ENCODE assay signal across 23 cellular contexts in genomic region chr19:17249887-17250548, GRCh38. TPM values are rescaled to one million over a fixed set of nuclear protein-coding genes. Genes with fewer than 3 reads are reported as not detected.
DNase-seq lines count a peak whose midpoint lies in the region; TF ChIP-seq lines count a peak whose summit lies in the region.
"Had no signal": no experiment of that assay in that cellular context is flagged by ENCODE, and none has a peak within 500 bp of the region (broad histone marks: within the 10 kb centered on the region; RNA-seq: fewer than 3 reads in every experiment).

No MANE protein-coding gene starts in this region.

- peaks cover 23% of the 10 kb centered on the region for H3K4me1 ChIP-seq in colonic mucosa

- H3K9me3 ChIP-seq in colonic mucosa = no peaks in the 10 kb centered on the region
- H3K9me3 ChIP-seq: HAP-1, heart left ventricle, spleen, tibial artery had no signal

- H3K9me3 Mint-ChIP-seq in IgD-negative memory B cell = no peaks in the 10 kb centered on the region
- H3K9me3 Mint-ChIP-seq in osteocyte (ENCODE audit: unreplicated experiment) = no peaks in the 10 kb centered on the region
- H3K9me3 Mint-ChIP-seq: activated naive CD8-positive, alpha-beta T cell treated with anti-CD3 and anti-CD28 coated beads, Interleukin-2, amount 10 ng/mL, durations not matched to agents 7 days and 5 days; activated T-helper 17 cell treated with anti-CD3 and anti-CD28 coated beads, Interleukin-2, amount 50 U/mL, for 72 hours; CD4-positive, CD25-positive, alpha-beta regulatory T cell; immature natural killer cell; stimulated activated naive CD8-positive, alpha-beta T cell treated with anti-CD3 and anti-CD28 coated beads, Interleukin-15, Interleukin-2, amounts not matched to agents 100 ng/mL and 50 ng/mL, for 24 hours had no signal

- H3K27me3 Mint-ChIP-seq in IgD-negative memory B cell (no peaks in the 10 kb centered on the region), osteocyte (ENCODE audit: unreplicated experiment) (no peaks in the 10 kb centered on the region)
- H3K27me3 Mint-ChIP-seq: activated T-helper 17 cell treated with anti-CD3 and anti-CD28 coated beads, Interleukin-2, amount 50 U/mL, for 72 hours; stimulated activated naive CD8-positive, alpha-beta T cell treated with anti-CD3 and anti-CD28 coated beads, Interleukin-15, Interleukin-2, amounts not matched to agents 100 ng/mL and 50 ng/mL, for 24 hours had no signal

- H3K27ac Mint-ChIP-seq in IgD-negative memory B cell = peak overlapping the region in 2 of 3 donors; percentile 25 to 90
- H3K27ac Mint-ChIP-seq in osteocyte (ENCODE audit: unreplicated experiment) = peak overlapping the region; percentile 62
- H3K27ac Mint-ChIP-seq: activated CD4-positive, alpha-beta T cell treated with anti-CD3 and anti-CD28 coated beads for 36 hours; activated naive CD8-positive, alpha-beta T cell treated with anti-CD3 and anti-CD28 coated beads, Interleukin-2, amount 10 ng/mL, durations not matched to agents 7 days and 5 days; activated T-helper 17 cell treated with anti-CD3 and anti-CD28 coated beads, Interleukin-2, amount 50 U/mL, for 72 hours; immature natural killer cell; stimulated activated naive CD8-positive, alpha-beta T cell treated with anti-CD3 and anti-CD28 coated beads, Interleukin-15, Interleukin-2, amounts not matched to agents 100 ng/mL and 50 ng/mL, for 24 hours had no signal

- peak overlapping the region in 1 of 2 donors; percentile 26 for H3K9ac ChIP-seq in colonic mucosa (ENCODE audit: low read depth in 2 of 2, low read length in 2 of 2)

- H3K4me3 ChIP-seq in colonic mucosa = no peak overlapping the region
- H3K4me3 ChIP-seq: HAP-1, heart left ventricle, spleen, tibial artery had no signal

- TF ChIP-seq CTCF in colonic mucosa (IDR thresholded peaks at IDR 0.05) (no peak), osteocyte (IDR thresholded peaks at IDR 0.05) (no peak)

- H3K27me3 ChIP-seq in colonic mucosa = no peaks in the 10 kb centered on the region
- H3K27me3 ChIP-seq: heart left ventricle, tibial artery had no signal

- DNase-seq in colonic mucosa = no peak
- DNase-seq in osteocyte (ENCODE audit: extremely low spot score, unreplicated experiment) = no peak
- DNase-seq in activated CD4-positive, CD25-positive, alpha-beta regulatory T cell (lab: John Stamatoyannopoulos, UW) = no peak
- no peak for DNase-seq in caudate nucleus (lab: John Stamatoyannopoulos, UW)
- no peak for DNase-seq in pons (ENCODE audit: low spot score)
- DNase-seq: activated CD4-positive, alpha-beta T cell treated with anti-CD3 and anti-CD28 coated beads for 36 hours; activated naive CD8-positive, alpha-beta T cell treated with anti-CD3 and anti-CD28 coated beads, Interleukin-2, amount 10 ng/mL, durations not matched to agents 7 days and 5 days; CD4-positive, CD25-positive, alpha-beta regulatory T cell; DMS 273 treated with DMSO at 0.1 percent for 48 hours; heart left ventricle; immature natural killer cell; NCI-H1417; NCI-H510A; NK-92 treated with Interleukin-12 subunit alpha and Interleukin-12 subunit beta, amount 100 ng/mL, for 24 hours; RPMI8226; spleen; stimulated activated CD4-positive, alpha-beta T cell treated with anti-CD3 and anti-CD28 coated beads, Interleukin-4, amount 100 ng/mL, for 24 hours; tibial artery had no signal

- H3K4me1 Mint-ChIP-seq in IgD-negative memory B cell (peaks cover 0 to 4% (median 0%) of the 10 kb centered on the region in 3 donors), osteocyte (ENCODE audit: unreplicated experiment) (peaks cover 35% of the 10 kb centered on the region)
- H3K4me1 Mint-ChIP-seq: activated T-helper 17 cell treated with anti-CD3 and anti-CD28 coated beads, Interleukin-2, amount 50 U/mL, for 72 hours had no signal

- intact Hi-C loops in colonic mucosa (cut with DNase I) = no loop called here

- H3K36me3 Mint-ChIP-seq in IgD-negative memory B cell (no peaks in the 10 kb centered on the region), osteocyte (ENCODE audit: unreplicated experiment) (no peaks in the 10 kb centered on the region)
- H3K36me3 Mint-ChIP-seq: activated naive CD8-positive, alpha-beta T cell treated with anti-CD3 and anti-CD28 coated beads, Interleukin-2, amount 10 ng/mL, durations not matched to agents 7 days and 5 days; CD4-positive, CD25-positive, alpha-beta regulatory T cell; immature natural killer cell had no signal

- no peaks in the 10 kb centered on the region for H3K36me3 ChIP-seq in colonic mucosa
- H3K36me3 ChIP-seq: HAP-1, tibial artery had no signal

- peak overlapping the region in 2 of 4 donors; percentile 63 to 75 for H3K4me3 Mint-ChIP-seq in IgD-negative memory B cell
- H3K4me3 Mint-ChIP-seq in osteocyte (ENCODE audit: unreplicated experiment) = no peak overlapping the region
- H3K4me3 Mint-ChIP-seq: activated CD4-positive, alpha-beta T cell treated with anti-CD3 and anti-CD28 coated beads for 36 hours; activated naive CD8-positive, alpha-beta T cell treated with anti-CD3 and anti-CD28 coated beads, Interleukin-2, amount 10 ng/mL, durations not matched to agents 7 days and 5 days; activated T-helper 17 cell treated with anti-CD3 and anti-CD28 coated beads, Interleukin-2, amount 50 U/mL, for 72 hours; immature natural killer cell; stimulated activated naive CD8-positive, alpha-beta T cell treated with anti-CD3 and anti-CD28 coated beads, Interleukin-15, Interleukin-2, amounts not matched to agents 100 ng/mL and 50 ng/mL, for 24 hours had no signal

- H3K27ac ChIP-seq in colonic mucosa (peak overlapping the region; percentile 93), caudate nucleus (ENCODE audit: low read depth, low read length) (no peak overlapping the region)
- H3K27ac ChIP-seq: heart left ventricle, spleen had no signal

RNA-seq across cellular contexts. Expression of gene NR2F6, which starts 4.3 kb away (rescaled TPM):
- polyA plus RNA-seq in IgD-negative memory B cell = 1.3 TPM
- total RNA-seq in colonic mucosa (100 to 1,000 TPM; 129 to 195 TPM), osteocyte (43.9 and 44.2 TPM in 2 replicates)

RNA-seq across cellular contexts. Expression of gene USHBP1, which starts 14.5 kb away (rescaled TPM):
- not detected for polyA plus RNA-seq in IgD-negative memory B cell
- 1 to 10 TPM; 1.1 to 1.3 TPM for total RNA-seq in colonic mucosa
- not detected in 2 replicates for total RNA-seq in osteocyte
- total RNA-seq: activated naive CD8-positive, alpha-beta T cell treated with anti-CD3 and anti-CD28 coated beads, Interleukin-2, amount 10 ng/mL, durations not matched to agents 7 days and 5 days; CD4-positive, CD25-positive, alpha-beta regulatory T cell; M059J had no signal
- polyA plus RNA-seq: CD4-positive, CD25-positive, alpha-beta regulatory T cell; immature natural killer cell had no signal

RNA-seq across cellular contexts. Expression of gene BABAM1, which starts 17.2 kb away (rescaled TPM):
- 115 TPM for polyA plus RNA-seq in IgD-negative memory B cell
- total RNA-seq in colonic mucosa = 10 to 100 TPM; 73.7 to 94.7 TPM
- 92.5 and 93.7 TPM in 2 replicates for total RNA-seq in osteocyte

RNA-seq across cellular contexts. Expression of gene OCEL1, which starts 24.0 kb away (rescaled TPM):
- polyA plus RNA-seq in IgD-negative memory B cell = 46.0 TPM
- total RNA-seq in colonic mucosa = 10 to 100 TPM; 35.7 to 46.9 TPM
- total RNA-seq in osteocyte = 24.8 and 28.5 TPM in 2 replicates

RNA-seq across cellular contexts. Expression of gene ANKLE1, which starts 31.7 kb away (rescaled TPM):
- polyA plus RNA-seq in IgD-negative memory B cell = 6.1 TPM
- total RNA-seq in colonic mucosa (under 1 TPM; 0.27 to 0.44 TPM), osteocyte (0.99 and 1.5 TPM in 2 replicates)
- polyA plus RNA-seq: immature natural killer cell had no signal
